1 cellular context compared by ENCODE assay signal in the genomic region with DNA sequence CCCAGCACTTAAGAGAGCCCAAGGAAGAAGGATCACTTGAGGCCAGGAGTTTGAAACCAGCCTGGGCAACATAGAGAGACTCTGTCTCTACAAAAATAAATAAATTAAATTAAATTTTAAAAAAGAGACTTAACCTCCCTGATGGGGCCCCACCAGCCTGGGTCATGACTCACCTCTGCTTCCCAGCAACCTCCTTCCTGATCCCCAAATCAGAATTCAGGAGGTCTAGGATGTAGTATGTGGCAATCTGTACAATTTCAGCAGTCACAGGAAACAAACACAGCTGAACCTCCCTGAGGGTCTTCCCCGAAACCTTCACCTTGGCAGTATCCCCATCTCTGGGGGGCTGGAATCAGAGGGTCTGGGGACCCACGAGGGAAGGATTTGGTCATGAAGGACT.
TF ChIP-seq lines count a peak whose summit lies in the region.

No MANE protein-coding gene starts in this region.

TF ChIP-seq in WTC11, 78 proteins besides CTCF, POLR2A, EP300 and RAD21:
- TF ChIP-seq SMAD3 (CRISPR knock-in tag; IDR thresholded peaks at IDR 0.05; ENCODE audit: borderline replicate concordance) (no peak), OVOL2 (CRISPR knock-in tag; IDR thresholded peaks at IDR 0.05; ENCODE audit: borderline replicate concordance) (no peak), ZNF121 (CRISPR knock-in tag; IDR thresholded peaks at IDR 0.05) (no peak)
- TF ChIP-seq, protein P1, sequence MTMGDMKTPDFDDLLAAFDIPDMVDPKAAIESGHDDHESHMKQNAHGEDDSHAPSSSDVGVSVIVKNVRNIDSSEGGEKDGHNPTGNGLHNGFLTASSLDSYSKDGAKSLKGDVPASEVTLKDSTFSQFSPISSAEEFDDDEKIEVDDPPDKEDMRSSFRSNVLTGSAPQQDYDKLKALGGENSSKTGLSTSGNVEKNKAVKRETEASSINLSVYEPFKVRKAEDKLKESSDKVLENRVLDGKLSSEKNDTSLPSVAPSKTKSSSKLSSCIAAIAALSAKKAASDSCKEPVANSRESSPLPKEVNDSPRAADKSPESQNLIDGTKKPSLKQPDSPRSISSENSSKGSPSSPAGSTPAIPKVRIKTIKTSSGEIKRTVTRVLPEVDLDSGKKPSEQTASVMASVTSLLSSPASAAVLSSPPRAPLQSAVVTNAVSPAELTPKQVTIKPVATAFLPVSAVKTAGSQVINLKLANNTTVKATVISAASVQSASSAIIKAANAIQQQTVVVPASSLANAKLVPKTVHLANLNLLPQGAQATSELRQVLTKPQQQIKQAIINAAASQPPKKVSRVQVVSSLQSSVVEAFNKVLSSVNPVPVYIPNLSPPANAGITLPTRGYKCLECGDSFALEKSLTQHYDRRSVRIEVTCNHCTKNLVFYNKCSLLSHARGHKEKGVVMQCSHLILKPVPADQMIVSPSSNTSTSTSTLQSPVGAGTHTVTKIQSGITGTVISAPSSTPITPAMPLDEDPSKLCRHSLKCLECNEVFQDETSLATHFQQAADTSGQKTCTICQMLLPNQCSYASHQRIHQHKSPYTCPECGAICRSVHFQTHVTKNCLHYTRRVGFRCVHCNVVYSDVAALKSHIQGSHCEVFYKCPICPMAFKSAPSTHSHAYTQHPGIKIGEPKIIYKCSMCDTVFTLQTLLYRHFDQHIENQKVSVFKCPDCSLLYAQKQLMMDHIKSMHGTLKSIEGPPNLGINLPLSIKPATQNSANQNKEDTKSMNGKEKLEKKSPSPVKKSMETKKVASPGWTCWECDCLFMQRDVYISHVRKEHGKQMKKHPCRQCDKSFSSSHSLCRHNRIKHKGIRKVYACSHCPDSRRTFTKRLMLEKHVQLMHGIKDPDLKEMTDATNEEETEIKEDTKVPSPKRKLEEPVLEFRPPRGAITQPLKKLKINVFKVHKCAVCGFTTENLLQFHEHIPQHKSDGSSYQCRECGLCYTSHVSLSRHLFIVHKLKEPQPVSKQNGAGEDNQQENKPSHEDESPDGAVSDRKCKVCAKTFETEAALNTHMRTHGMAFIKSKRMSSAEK (CRISPR knock-in tag; IDR thresholded peaks at IDR 0.05; ENCODE audit: borderline replicate concordance) = no peak
- TF ChIP-seq, protein P2, sequence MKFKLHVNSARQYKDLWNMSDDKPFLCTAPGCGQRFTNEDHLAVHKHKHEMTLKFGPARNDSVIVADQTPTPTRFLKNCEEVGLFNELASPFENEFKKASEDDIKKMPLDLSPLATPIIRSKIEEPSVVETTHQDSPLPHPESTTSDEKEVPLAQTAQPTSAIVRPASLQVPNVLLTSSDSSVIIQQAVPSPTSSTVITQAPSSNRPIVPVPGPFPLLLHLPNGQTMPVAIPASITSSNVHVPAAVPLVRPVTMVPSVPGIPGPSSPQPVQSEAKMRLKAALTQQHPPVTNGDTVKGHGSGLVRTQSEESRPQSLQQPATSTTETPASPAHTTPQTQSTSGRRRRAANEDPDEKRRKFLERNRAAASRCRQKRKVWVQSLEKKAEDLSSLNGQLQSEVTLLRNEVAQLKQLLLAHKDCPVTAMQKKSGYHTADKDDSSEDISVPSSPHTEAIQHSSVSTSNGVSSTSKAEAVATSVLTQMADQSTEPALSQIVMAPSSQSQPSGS (CRISPR knock-in tag; IDR thresholded peaks at IDR 0.05; ENCODE audit: borderline replicate concordance, low read depth) = no peak
TF ChIP-seq in WTC11: peak in this region for 0.
